Comparison of ENCODE assay signal across 28 cellular contexts in the genomic region with DNA sequence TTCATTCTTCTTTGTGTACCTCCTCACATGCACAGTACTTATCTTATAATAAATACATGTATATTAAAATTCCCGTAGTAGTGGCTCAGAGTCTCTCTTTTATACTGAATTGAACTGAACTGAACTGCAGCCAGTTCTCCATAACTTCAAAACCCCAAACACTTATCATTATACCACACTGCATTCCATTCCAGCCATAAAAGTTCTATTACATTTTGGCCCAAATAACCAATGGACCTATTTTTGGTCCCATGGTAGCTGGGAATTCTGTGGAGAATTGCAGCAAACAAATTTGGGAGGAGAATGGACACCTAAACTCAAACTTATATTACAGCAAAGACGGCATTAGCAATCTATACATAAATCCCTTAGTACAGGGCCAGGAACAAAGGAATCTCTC.
"Had no signal": no experiment of that assay in that cellular context is flagged by ENCODE, and none has a peak within 500 bp of the region (broad histone marks: within the 10 kb centered on the region; RNA-seq: fewer than 3 reads in every experiment).

No MANE protein-coding gene starts in this region.

- H3K27me3 ChIP-seq: gastroesophageal sphincter, sigmoid colon, tibial artery, upper lobe of right lung had no signal

- DNase-seq: activated CD4-positive, alpha-beta memory T cell treated with anti-CD3 and anti-CD28 coated beads for 36 hours; activated CD4-positive, alpha-beta T cell treated with anti-CD3 and anti-CD28 coated beads, Interleukin-2, amount 10 ng/mL, durations not matched to agents 24 days and 14 days; activated CD4-positive, CD25-positive, alpha-beta regulatory T cell treated with anti-CD3 and anti-CD28 coated beads, Interleukin-2, amount 50 U/mL, for 72 hours; activated CD8-positive, alpha-beta memory T cell treated with anti-CD3 and anti-CD28 coated beads, Interleukin-2, amount 50 U/mL, for 48 hours; activated gamma-delta T cell treated with Interleukin-2 at 50 U/mL for 16 hours; activated naive CD4-positive, alpha-beta T cell treated with anti-CD3 and anti-CD28 coated beads, Interleukin-2, amount 50 U/mL, for 16 hours; activated T-cell treated with anti-CD3 and anti-CD28 coated beads, Interleukin-2, amount 50 U/mL, for 24 hours; amygdala; dorsolateral prefrontal cortex; effector memory CD4-positive, alpha-beta T cell; head of caudate nucleus; hippocampal formation; midbrain; naive thymus-derived CD8-positive, alpha-beta T cell; nucleus accumbens; psoas muscle; sigmoid colon; stimulated activated CD4-positive, alpha-beta T cell treated with anti-CD3 and anti-CD28 coated beads, Interleukin-1b, Interleukin-23, amount 100 ng/mL, for 48 hours; stimulated activated CD4-positive, alpha-beta T cell treated with anti-CD3 and anti-CD28 coated beads, Interleukin-4, amount 100 ng/mL, for 4 hours; stimulated activated CD8-positive, alpha-beta memory T cell treated with anti-CD3 and anti-CD28 coated beads, Interleukin-4, amount 100 ng/mL, for 48 hours; stimulated activated naive CD8-positive, alpha-beta T cell treated with anti-CD3 and anti-CD28 coated beads, Interleukin-15, amount 100 ng/mL, for 72 hours; T-helper 2 cell; tibial artery; upper lobe of right lung had no signal

- H3K4me1 ChIP-seq: gastroesophageal sphincter, parathyroid adenoma, psoas muscle, sigmoid colon, upper lobe of right lung had no signal

- H3K27ac ChIP-seq: coronary artery, dorsolateral prefrontal cortex, gastroesophageal sphincter, parathyroid adenoma, psoas muscle, sigmoid colon, tibial artery, upper lobe of right lung had no signal

- H3K36me3 ChIP-seq: gastroesophageal sphincter, sigmoid colon, tibial artery, upper lobe of right lung had no signal

- H3K4me3 ChIP-seq: coronary artery, dorsolateral prefrontal cortex, gastroesophageal sphincter, psoas muscle, sigmoid colon, smooth muscle cell, tibial artery, upper lobe of right lung had no signal

- H3K9me3 ChIP-seq: gastroesophageal sphincter, psoas muscle, sigmoid colon, tibial artery, upper lobe of right lung had no signal
